12 cellular contexts compared by ENCODE assay signal in the genomic region with DNA sequence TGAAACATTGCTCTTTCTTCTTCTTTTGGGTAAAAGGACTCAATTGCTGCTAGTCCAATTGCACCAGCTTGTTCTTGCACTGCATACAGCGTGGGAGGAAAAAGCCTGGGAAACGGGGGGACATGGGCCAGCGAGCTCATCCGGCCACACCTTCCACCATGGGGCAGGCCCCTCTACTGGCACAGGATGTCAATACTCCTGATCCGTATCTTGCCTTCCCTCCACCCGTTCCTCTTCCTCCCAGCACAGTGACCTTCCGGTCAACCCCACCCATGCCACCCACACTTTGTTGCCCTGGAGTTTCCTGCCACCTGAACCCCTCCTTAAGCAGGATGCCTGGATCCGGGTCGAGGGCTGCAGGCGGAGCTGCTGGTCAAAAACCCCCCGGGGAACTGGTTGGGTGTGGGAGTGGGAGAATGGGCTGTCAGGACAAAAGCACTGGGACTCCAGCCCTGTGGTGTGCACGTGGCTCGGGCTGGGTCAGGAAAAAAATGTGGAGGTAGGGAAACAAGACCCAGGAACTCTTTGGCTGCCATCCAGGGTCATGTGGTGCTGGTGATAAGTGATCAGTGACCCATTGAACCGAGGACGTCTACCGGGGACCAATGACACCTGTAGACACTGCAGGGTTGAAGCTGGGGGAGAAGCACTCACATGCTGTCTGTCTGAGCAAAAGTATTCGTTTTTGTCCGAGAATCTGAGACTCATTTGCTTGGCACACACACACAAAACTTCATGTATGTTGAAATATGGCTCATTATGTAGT. TPM values are rescaled to one million over a fixed set of nuclear protein-coding genes. Genes with fewer than 3 reads are reported as not detected.
DNase-seq lines count a peak whose midpoint lies in the region; ATAC-seq and TF ChIP-seq lines count a peak whose summit lies in the region.
"Had no signal": no experiment of that assay in that cellular context is flagged by ENCODE, and none has a peak within 500 bp of the region (broad histone marks: within the 10 kb centered on the region; RNA-seq: fewer than 3 reads in every experiment).

No MANE protein-coding gene starts in this region.

- H2AFZ ChIP-seq in OCI-LY1 (ENCODE audit: low read length): no peak overlapping the region

- DNase-seq in CD4-positive, alpha-beta T cell: no peak
- DNase-seq in dermis blood vessel endothelial cell (peak; percentile 18), SK-N-DZ (ENCODE audit: low spot score) (no peak), NCI-H82 (lab: John Stamatoyannopoulos, UW) (no peak), NCI-H2171 treated with DMSO at 0.1 percent for 48 hours (lab: John Stamatoyannopoulos, UW) (no peak)
- peak in 1 of 9 donors; percentile 46 for DNase-seq in naive thymus-derived CD4-positive, alpha-beta T cell
- DNase-seq: DND-41, NCI-H1694 had no signal

- H3K9me3 Mint-ChIP-seq in CD4-positive, alpha-beta T cell: no peaks in the 10 kb centered on the region
- H3K9me3 Mint-ChIP-seq in naive thymus-derived CD4-positive, alpha-beta T cell: no peaks in the 10 kb centered on the region

- POLR2A ChIA-PET in CD4-positive, alpha-beta T cell (lab: Charles Lee): interaction anchor here (0.7 to 7.4 kb wide), 10 partner anchors 8 to 109 kb away, joined by 3 to 73 read pairs (median 4); a partner anchor contains a TSS
- POLR2A ChIA-PET in naive thymus-derived CD4-positive, alpha-beta T cell (lab: Charles Lee): interaction anchor here (0.6 to 8.6 kb wide), 10 partner anchors 9 to 464 kb away, joined by 3 to 88 read pairs (median 4); a partner anchor contains a TSS

- CTCF ChIA-PET in CD4-positive, alpha-beta T cell (lab: Charles Lee): interaction anchor here (0.9 to 5.2 kb wide), 3 partner anchors 8 to 34 kb away, joined by 3 to 70 read pairs (median 24); a partner anchor contains a TSS
- CTCF ChIA-PET in naive thymus-derived CD4-positive, alpha-beta T cell (lab: Charles Lee): interaction anchor here (0.6 to 7.7 kb wide), 6 partner anchors 14 to 40 kb away, joined by 3 to 52 read pairs (median 6); no protein-coding TSS in a partner anchor

- peaks cover 35% of the 10 kb centered on the region; the same call in 1 of the 2 replicates for H3K36me3 ChIP-seq in OCI-LY1 (ENCODE audit: insufficient read depth, low read length)
- H3K36me3 ChIP-seq in naive thymus-derived CD4-positive, alpha-beta T cell (ENCODE audit: control insufficient read depth in 2 of 3, insufficient read depth in 3 of 3, low read length in 3 of 3): no peaks in the 10 kb centered on the region

- H3K9me2 ChIP-seq in OCI-LY1 (ENCODE audit: low read depth, low read length): no peaks in the 10 kb centered on the region

- peaks cover 80% of the 10 kb centered on the region for H3K4me1 Mint-ChIP-seq in CD4-positive, alpha-beta T cell (ENCODE audit: low read depth)
- H3K4me1 Mint-ChIP-seq in naive thymus-derived CD4-positive, alpha-beta T cell: peaks cover 46 to 89% (median 85%) of the 10 kb centered on the region in 7 donors

- H3K4me3 ChIP-seq in OCI-LY1 (ENCODE audit: low read depth, low read length, poor library complexity, severe bottlenecking): peak overlapping the region; percentile 19
- no peak overlapping the region for H3K4me3 ChIP-seq in naive thymus-derived CD4-positive, alpha-beta T cell (ENCODE audit: low read length)

- 0 out of 2 replicates have a peak, but pooled peaks cover 8% of the 10 kb centered on the region for H3K79me2 ChIP-seq in OCI-LY1 (ENCODE audit: insufficient read depth, low read length)

- peak overlapping the region; percentile 4 for H3K4me3 Mint-ChIP-seq in CD4-positive, alpha-beta T cell
- peak overlapping the region in 7 of 10 donors; percentile 12 to 98 (median 49) for H3K4me3 Mint-ChIP-seq in naive thymus-derived CD4-positive, alpha-beta T cell

- H3K4me1 ChIP-seq in OCI-LY1 (ENCODE audit: insufficient read depth, low read length, severe bottlenecking): peaks cover 94% of the 10 kb centered on the region
- H3K4me1 ChIP-seq in naive thymus-derived CD4-positive, alpha-beta T cell (ENCODE audit: control insufficient read depth in 2 of 2, insufficient read depth in 2 of 2, low read length in 2 of 2): peaks cover 40 to 41% of the 10 kb centered on the region in 2 donors

- H3K27ac ChIP-seq in CD4-positive, alpha-beta T cell (ENCODE audit: low read depth, low read length): peak overlapping the region; percentile 8
- peak overlapping the region; percentile 92 for H3K27ac ChIP-seq in OCI-LY1 (ENCODE audit: low read depth, low read length, poor library complexity, severe bottlenecking)
- peak overlapping the region; percentile 54 for H3K27ac ChIP-seq in naive thymus-derived CD4-positive, alpha-beta T cell (ENCODE audit: low read depth, low read length)

- H3K27ac Mint-ChIP-seq in CD4-positive, alpha-beta T cell: peak overlapping the region; percentile 98
- peak overlapping the region; percentile 58 to 97 (median 89) for H3K27ac Mint-ChIP-seq in naive thymus-derived CD4-positive, alpha-beta T cell

- no peaks in the 10 kb centered on the region for H3K27me3 Mint-ChIP-seq in CD4-positive, alpha-beta T cell
- H3K27me3 Mint-ChIP-seq in naive thymus-derived CD4-positive, alpha-beta T cell: no peaks in the 10 kb centered on the region

- peak overlapping the region; percentile 60; the same call in 1 of the 2 replicates for H3K4me2 ChIP-seq in OCI-LY1 (ENCODE audit: low read length)

- no peak for TF ChIP-seq CTCF in CD4-positive, alpha-beta T cell (IDR thresholded peaks at IDR 0.05)
- TF ChIP-seq CTCF in OCI-LY1 (IDR thresholded peaks at IDR 0.05; ENCODE audit: low read length): no peak

- intact Hi-C loops in CD4-positive, alpha-beta T cell (cut with DNase I, micrococcal nuclease): loop anchor here (2.0 kb wide), 2 partner anchors 15 to 33 kb away; no protein-coding TSS in a partner anchor
- intact Hi-C loops in naive thymus-derived CD4-positive, alpha-beta T cell (cut with micrococcal nuclease): loop anchor here in 1 of 2 donors (5.0 to 10.0 kb wide), 3 partner anchors 108 to 369 kb away; a partner anchor contains a TSS

- no peak for ATAC-seq in CD4-positive, alpha-beta T cell (ENCODE audit: poor library complexity)
- no peak for ATAC-seq in naive thymus-derived CD4-positive, alpha-beta T cell
- ATAC-seq in GM18870 (IDR thresholded peaks at IDR 0.05; ENCODE audit: unreplicated experiment): no peak

- H3F3A ChIP-seq in OCI-LY1 (ENCODE audit: insufficient read depth, low read length): peaks cover 9% of the 10 kb centered on the region; the same call in 1 of the 2 replicates

- H3K36me3 Mint-ChIP-seq in CD4-positive, alpha-beta T cell (ENCODE audit: low read depth): peaks cover 7% of the 10 kb centered on the region
- H3K36me3 Mint-ChIP-seq in naive thymus-derived CD4-positive, alpha-beta T cell: peaks cover 0 to 55% (median 0%) of the 10 kb centered on the region in 5 donors

- H3K9ac ChIP-seq in OCI-LY1 (ENCODE audit: low read length): peak overlapping the region; percentile 12; the same call in 1 of the 2 replicates

- no peaks in the 10 kb centered on the region for H3K9me3 ChIP-seq in CD4-positive, alpha-beta T cell (ENCODE audit: control insufficient read depth, low read length)
- H3K9me3 ChIP-seq in OCI-LY1 (ENCODE audit: low read length): no peaks in the 10 kb centered on the region
- H3K9me3 ChIP-seq in naive thymus-derived CD4-positive, alpha-beta T cell (ENCODE audit: control insufficient read depth in 2 of 3, low read length in 3 of 3): no peaks in the 10 kb centered on the region

- no peaks in the 10 kb centered on the region for H3K27me3 ChIP-seq in CD4-positive, alpha-beta T cell (ENCODE audit: control insufficient read depth, insufficient read depth, low read length)
- no peaks in the 10 kb centered on the region for H3K27me3 ChIP-seq in OCI-LY1 (ENCODE audit: insufficient read depth, low read length)
- H3K27me3 ChIP-seq in naive thymus-derived CD4-positive, alpha-beta T cell (ENCODE audit: control insufficient read depth in 2 of 2, insufficient read depth in 2 of 2, low read length in 2 of 2): no peaks in the 10 kb centered on the region

- H4K20me1 ChIP-seq in OCI-LY1 (ENCODE audit: insufficient read depth, low read length): no peaks in the 10 kb centered on the region

RNA-seq across cellular contexts. Expression of a gene that starts 8.2 kb away (rescaled TPM):
- 1 to 10 TPM; 4.9 to 5.4 TPM for total RNA-seq in CD4-positive, alpha-beta T cell
- total RNA-seq in dermis blood vessel endothelial cell: not detected in 2 replicates
- 100 to 1,000 TPM in 1 of 5 experiments, 10 to 100 TPM in 1, 1 to 10 TPM in 3; 2.5 to 266 (median 6.7) TPM for total RNA-seq in naive thymus-derived CD4-positive, alpha-beta T cell
- polyA plus RNA-seq in naive thymus-derived CD4-positive, alpha-beta T cell: 1 to 10 TPM in 1 of 2 donors, under 1 TPM in 1; 0.85 to 3.0 TPM
- polyA plus RNA-seq in SK-N-DZ (2014; cell fraction: cytosol; rRNA removed): not detected in 2 replicates
- polyA plus RNA-seq in SK-N-DZ (2014; cell fraction: nucleus; rRNA removed): not detected in 2 replicates
- total RNA-seq: bronchial epithelial cell, pulmonary artery endothelial cell had no signal

RNA-seq across cellular contexts. Expression of a gene that starts 34.8 kb away (rescaled TPM):
- total RNA-seq in CD4-positive, alpha-beta T cell: 100 to 1,000 TPM; 143 to 150 TPM
- 65.3 and 67.9 TPM in 2 replicates for total RNA-seq in dermis blood vessel endothelial cell
- 100 to 1,000 TPM; 120 to 158 (median 127) TPM for total RNA-seq in naive thymus-derived CD4-positive, alpha-beta T cell
- 10 to 100 TPM; 66.6 to 83.0 TPM for polyA plus RNA-seq in naive thymus-derived CD4-positive, alpha-beta T cell
- polyA plus RNA-seq in SK-N-DZ (2014; cell fraction: cytosol; rRNA removed): 53.5 and 71.4 TPM in 2 replicates
- 213 and 282 TPM in 2 replicates for polyA plus RNA-seq in SK-N-DZ (2014; cell fraction: nucleus; rRNA removed)

Comparison
In these comparisons a context has a peak if more than half of its experiments do, and no peak if none do; other contexts are left out.
1. H3K27ac ChIP-seq: peak in every context shown above with its lines; median percentile 92 in OCI-LY1; 54 in naive thymus-derived CD4-positive, alpha-beta T cell; 8 in CD4-positive, alpha-beta T cell.